16 cellular contexts compared by ENCODE assay signal in genomic region chr10:15802375-15802949, GRCh38. TPM values are rescaled to one million over a fixed set of nuclear protein-coding genes. Genes with fewer than 3 reads are reported as not detected.
A peak's percentile ranks its signal among the peaks of the same experiment; 100 is the strongest.
DNase-seq lines count a peak whose midpoint lies in the region; ATAC-seq, FAIRE-seq and TF ChIP-seq lines count a peak whose summit lies in the region.
"Had no signal": no experiment of that assay in that cellular context is flagged by ENCODE, and none has a peak within 500 bp of the region (broad histone marks: within the 10 kb centered on the region; RNA-seq: fewer than 3 reads in every experiment).

No MANE protein-coding gene starts in this region.

- H3K9me3 ChIP-seq in left lung: peaks cover 0 to 7% of the 10 kb centered on the region in 2 donors
- peaks cover 0 to 13% of the 10 kb centered on the region in 2 donors for H3K9me3 ChIP-seq in kidney (ENCODE audit: control insufficient read depth in 1 of 2, low read length in 2 of 2)
- H3K9me3 ChIP-seq: BE2C, neutrophil, sigmoid colon had no signal

- peak; percentile 8 to 9 for DNase-seq in stimulated activated CD4-positive, alpha-beta T cell treated with anti-CD3 and anti-CD28 coated beads, Interleukin-12 subunit alpha, Interleukin-12 subunit beta, amount 100 ng/mL, for 24 hours (ENCODE audit: low read depth in 2 of 2)
- DNase-seq in stimulated activated CD4-positive, alpha-beta T cell treated with anti-CD3 and anti-CD28 coated beads, Interleukin-2, amount 100 ng/mL, for 48 hours: no peak
- DNase-seq in activated CD4-positive, alpha-beta memory T cell treated with anti-CD3 and anti-CD28 coated beads, Interleukin-2, amount 10 ng/mL, durations not matched to agents 7 days and 5 days: no peak
- no peak for DNase-seq in left lung
- DNase-seq in kidney: no peak
- no peak for DNase-seq in T-helper 1 cell
- DNase-seq: activated CD4-positive, CD25-positive, alpha-beta regulatory T cell treated with anti-CD3 and anti-CD28 coated beads, Interleukin-2, amount 50 U/mL, for 72 hours; BE2C; islet precursor cell; midbrain; NCI-H1417 treated with DMSO at 0.1 percent for 48 hours; sigmoid colon had no signal

- no peaks in the 10 kb centered on the region for H3K4me1 ChIP-seq in left lung
- H3K4me1 ChIP-seq in kidney (ENCODE audit: control insufficient read depth in 1 of 2, insufficient read depth in 1 of 2, low read depth in 1 of 2, low read length in 2 of 2): no peaks in the 10 kb centered on the region

- H3K36me3 Mint-ChIP-seq in activated CD4-positive, alpha-beta memory T cell treated with anti-CD3 and anti-CD28 coated beads, Interleukin-2, amount 10 ng/mL, durations not matched to agents 7 days and 5 days (ENCODE audit: low read depth): peaks cover 64% of the 10 kb centered on the region

- H3K27ac Mint-ChIP-seq in activated CD4-positive, alpha-beta memory T cell treated with anti-CD3 and anti-CD28 coated beads, Interleukin-2, amount 10 ng/mL, durations not matched to agents 7 days and 5 days: peak overlapping the region; percentile 10

- H3K36me3 ChIP-seq in left lung (peaks cover 0 to 39% of the 10 kb centered on the region in 2 donors), kidney (ENCODE audit: control insufficient read depth in 1 of 2, insufficient read depth in 2 of 2, low read length in 2 of 2) (peaks cover 0 to 9% of the 10 kb centered on the region in 2 donors)
- H3K36me3 ChIP-seq: BE2C had no signal

- no peaks in the 10 kb centered on the region for H3K27me3 Mint-ChIP-seq in activated CD4-positive, alpha-beta memory T cell treated with anti-CD3 and anti-CD28 coated beads, Interleukin-2, amount 10 ng/mL, durations not matched to agents 7 days and 5 days

- no peak overlapping the region for H3K27ac ChIP-seq in left lung
- no peak overlapping the region for H3K27ac ChIP-seq in kidney (ENCODE audit: low read depth in 2 of 2, low read length in 2 of 2)
- H3K27ac ChIP-seq: neutrophil, sigmoid colon had no signal

- H3K4me1 Mint-ChIP-seq in activated CD4-positive, alpha-beta memory T cell treated with anti-CD3 and anti-CD28 coated beads, Interleukin-2, amount 10 ng/mL, durations not matched to agents 7 days and 5 days: peaks cover 6% of the 10 kb centered on the region

- ATAC-seq in left lung (peak; percentile 19), HG03196 (IDR thresholded peaks at IDR 0.05; ENCODE audit: unreplicated experiment) (no peak), GM21825 (IDR thresholded peaks at IDR 0.05; ENCODE audit: unreplicated experiment) (no peak)

- intact Hi-C loops in left lung (cut with DNase I) (no loop called here), kidney (cut with DNase I) (no loop called here)

- H3K9me3 Mint-ChIP-seq in activated CD4-positive, alpha-beta memory T cell treated with anti-CD3 and anti-CD28 coated beads, Interleukin-2, amount 10 ng/mL, durations not matched to agents 7 days and 5 days: peaks cover 9% of the 10 kb centered on the region

- H3K9ac ChIP-seq in kidney (ENCODE audit: low read length in 2 of 2): no peak overlapping the region

- no peak overlapping the region for H3K4me3 Mint-ChIP-seq in activated CD4-positive, alpha-beta memory T cell treated with anti-CD3 and anti-CD28 coated beads, Interleukin-2, amount 10 ng/mL, durations not matched to agents 7 days and 5 days

- CTCF ChIA-PET in activated CD4-positive, alpha-beta memory T cell treated with anti-CD3 and anti-CD28 coated beads, Interleukin-2, amount 10 ng/mL, durations not matched to agents 7 days and 5 days (lab: Charles Lee): no interaction called here

- no peak overlapping the region for H3K4me3 ChIP-seq in left lung
- H3K4me3 ChIP-seq in kidney (ENCODE audit: low read length in 2 of 2): no peak overlapping the region
- H3K4me3 ChIP-seq: sigmoid colon had no signal

- H3K27me3 ChIP-seq in left lung: no peaks in the 10 kb centered on the region
- H3K27me3 ChIP-seq: BE2C, neutrophil, sigmoid colon had no signal

- POLR2A ChIA-PET in activated CD4-positive, alpha-beta memory T cell treated with anti-CD3 and anti-CD28 coated beads, Interleukin-2, amount 10 ng/mL, durations not matched to agents 7 days and 5 days (lab: Charles Lee): no interaction called here

- no peak for TF ChIP-seq CTCF in left lung (IDR thresholded peaks at IDR 0.05)
- TF ChIP-seq CTCF in kidney (IDR thresholded peaks at IDR 0.05; ENCODE audit: borderline replicate concordance, extremely low read depth, insufficient read depth): no peak

- no peak for FAIRE-seq in kidney (lab: Jason Lieb, UNC)
- FAIRE-seq: H1 had no signal

RNA-seq across cellular contexts. Expression of gene MINDY3, which starts 57.8 kb away (rescaled TPM):
- 10 to 100 TPM; 22.9 to 25.0 TPM for total RNA-seq in activated CD4-positive, alpha-beta memory T cell treated with anti-CD3 and anti-CD28 coated beads, Interleukin-2, amount 10 ng/mL, durations not matched to agents 7 days and 5 days
- total RNA-seq in left lung (10 to 100 TPM; 27.5 to 29.6 TPM), kidney (31.5 TPM)
- 22.2 TPM for polyA plus RNA-seq in kidney (ENCODE audit: insufficient read depth, low read depth, low replicate concordance)

Comparison
In these comparisons a context has a peak if more than half of its experiments do, and no peak if none do; other contexts are left out.
1. DNase-seq: peak in stimulated activated CD4-positive, alpha-beta T cell treated with anti-CD3 and anti-CD28 coated beads, Interleukin-12 subunit alpha, Interleukin-12 subunit beta, amount 100 ng/mL, for 24 hours (2 of 2); none in stimulated activated CD4-positive, alpha-beta T cell treated with anti-CD3 and anti-CD28 coated beads, Interleukin-2, amount 100 ng/mL, for 48 hours (0 of 2), activated CD4-positive, alpha-beta memory T cell treated with anti-CD3 and anti-CD28 coated beads, Interleukin-2, amount 10 ng/mL, durations not matched to agents 7 days and 5 days (single experiment), left lung (0 of 2), kidney (single experiment) and T-helper 1 cell (0 of 5).